Comparison of ENCODE assay signal across 1 cellular context in the genomic region with DNA sequence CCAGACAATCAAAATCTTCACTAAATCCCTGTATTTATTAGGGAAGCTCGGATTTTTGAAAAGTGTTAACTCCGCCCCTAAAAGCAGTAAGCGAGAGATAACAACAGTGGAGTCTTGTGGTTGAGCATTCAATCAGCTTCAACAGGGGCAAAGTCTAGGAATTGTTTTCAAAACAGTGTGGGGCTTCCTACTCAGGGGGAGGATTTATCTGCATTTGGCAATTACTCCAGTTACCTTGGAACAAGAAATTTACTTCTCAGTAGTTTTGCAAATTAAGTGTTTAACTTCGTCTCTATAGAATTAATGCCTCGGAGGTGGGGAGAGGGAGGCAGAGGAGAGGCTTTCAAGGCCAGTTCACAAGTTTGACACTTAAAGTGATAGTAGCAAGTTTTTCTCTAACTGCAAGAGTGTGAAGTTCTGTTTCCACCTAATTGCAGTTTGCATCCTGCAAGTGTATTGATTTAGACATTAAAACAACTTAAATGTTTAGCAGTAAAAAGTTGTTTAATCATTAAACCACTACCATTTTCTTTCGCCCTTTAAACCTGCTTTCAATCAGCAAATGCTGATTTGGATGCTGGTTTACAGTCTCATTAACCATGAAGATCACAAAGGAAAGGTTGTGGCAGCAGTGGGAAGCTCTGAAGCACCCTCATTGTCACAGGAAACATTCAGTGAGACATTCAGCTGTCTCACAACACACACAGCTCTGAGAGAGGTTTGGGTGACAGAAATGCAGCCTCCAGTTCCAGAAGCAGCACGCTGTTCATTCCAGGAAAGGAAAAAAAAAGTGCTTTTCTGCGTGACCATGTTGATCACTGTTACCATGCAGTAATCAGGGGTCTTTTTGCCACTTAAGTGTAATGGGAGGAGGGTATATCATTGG.
TF ChIP-seq lines count a peak whose summit lies in the region.

No MANE protein-coding gene starts in this region.

TF ChIP-seq in IMR-90, 13 proteins besides CTCF, POLR2A, EP300 and RAD21:
- TF ChIP-seq MXI1 (IDR thresholded peaks at IDR 0.05; ENCODE audit: borderline replicate concordance, low read depth, low read length) (no peak), CEBPB (IDR thresholded peaks at IDR 0.05; ENCODE audit: low read depth, low read length) (no peak), MAZ (IDR thresholded peaks at IDR 0.05; ENCODE audit: borderline replicate concordance, low read depth, low read length) (no peak), BHLHE40 (IDR thresholded peaks at IDR 0.05; ENCODE audit: low read depth, low read length) (no peak), RFX5 (IDR thresholded peaks at IDR 0.05; ENCODE audit: low read depth, low read length) (no peak), MAFK (IDR thresholded peaks at IDR 0.05; ENCODE audit: low read depth, low read length) (no peak), CHD1 (IDR thresholded peaks at IDR 0.05; ENCODE audit: low read depth, low read length) (no peak)
